In genomic region chr6:11584264-11584663, GRCh38 we compare ENCODE assay signal across 17 cellular contexts.
"Had no signal": no experiment of that assay in that cellular context is flagged by ENCODE, and none has a peak within 500 bp of the region (broad histone marks: within the 10 kb centered on the region; RNA-seq: fewer than 3 reads in every experiment).

No MANE protein-coding gene starts in this region.

- H3K4me3 ChIP-seq: hepatocyte, sigmoid colon, suprapubic skin, upper lobe of left lung had no signal

- H3K36me3 Mint-ChIP-seq: activated CD4-positive, alpha-beta memory T cell treated with anti-CD3 and anti-CD28 coated beads for 36 hours; naive B cell had no signal

- H3K27me3 Mint-ChIP-seq: naive B cell had no signal

- H3K4me1 Mint-ChIP-seq: naive B cell had no signal

- H3K4me1 ChIP-seq: suprapubic skin had no signal

- H3K27me3 ChIP-seq: hepatocyte, sigmoid colon, suprapubic skin, upper lobe of left lung had no signal

- H3K36me3 ChIP-seq: sigmoid colon, suprapubic skin, upper lobe of left lung had no signal

- H3K9me3 Mint-ChIP-seq: activated CD4-positive, alpha-beta memory T cell treated with anti-CD3 and anti-CD28 coated beads for 36 hours; activated T-cell treated with anti-CD3 and anti-CD28 coated beads, Interleukin-2, amount 50 U/mL, for 72 hours; naive B cell had no signal

- H3K4me3 Mint-ChIP-seq: activated CD4-positive, alpha-beta memory T cell treated with anti-CD3 and anti-CD28 coated beads for 36 hours; activated T-cell treated with anti-CD3 and anti-CD28 coated beads, Interleukin-2, amount 50 U/mL, for 72 hours; naive B cell had no signal

- H3K27ac Mint-ChIP-seq: activated CD4-positive, alpha-beta memory T cell treated with anti-CD3 and anti-CD28 coated beads for 36 hours; activated T-cell treated with anti-CD3 and anti-CD28 coated beads, Interleukin-2, amount 50 U/mL, for 72 hours; naive B cell had no signal

- DNase-seq: activated CD4-positive, alpha-beta memory T cell treated with anti-CD3 and anti-CD28 coated beads for 36 hours; activated CD4-positive, CD25-positive, alpha-beta regulatory T cell treated with anti-CD3 and anti-CD28 coated beads, Interleukin-2, amount 50 U/mL, for 72 hours; activated CD8-positive, alpha-beta memory T cell treated with anti-CD3 and anti-CD28 coated beads, Interleukin-2, amount 50 U/mL, for 4 hours; activated naive CD4-positive, alpha-beta T cell; activated T-cell treated with anti-CD3 and anti-CD28 coated beads, Interleukin-2, amount 50 U/mL, for 72 hours; cortex of kidney; effector memory CD4-positive, alpha-beta T cell; kidney glomerular epithelial cell; naive B cell; posterior cingulate gyrus; sigmoid colon; stimulated activated CD4-positive, alpha-beta T cell treated with anti-CD3 and anti-CD28 coated beads, Interleukin-12 subunit alpha, Interleukin-12 subunit beta, amount 100 ng/mL, for 4 hours; stimulated activated naive CD4-positive, alpha-beta T cell treated with Interleukin-2 at 50 U/mL for 16 hours; T-helper 2 cell; upper lobe of left lung had no signal

- ATAC-seq: activated T-cell treated with anti-CD3 and anti-CD28 coated beads, Interleukin-2, amount 50 U/mL, for 72 hours had no signal

- H3K9me3 ChIP-seq: sigmoid colon, suprapubic skin, upper lobe of left lung had no signal
